In genomic region chr7:105228555-105228954, GRCh38 we compare ENCODE assay signal across 1 cellular context.
TF ChIP-seq lines count a peak whose summit lies in the region.

No MANE protein-coding gene starts in this region.

TF ChIP-seq in H1, 55 proteins besides CTCF, POLR2A, EP300 and RAD21:
- TF ChIP-seq ASH2L (IDR thresholded peaks at IDR 0.05; ENCODE audit: low read length) (peak; percentile 64), ATF2 (IDR thresholded peaks at IDR 0.05; ENCODE audit: low read length) (no peak), TBP (IDR thresholded peaks at IDR 0.05; ENCODE audit: low read depth, low read length) (peak; percentile 71; the same call in 1 of the 2 replicates), HDAC2 (IDR thresholded peaks at IDR 0.05; ENCODE audit: borderline replicate concordance in 1 of 2, low read depth in 2 of 2, low read length in 2 of 2) (0 out of 4 replicates have a peak, but pooled peaks of 1 of the 2 experiments have one; percentile 26), MAX (IDR thresholded peaks at IDR 0.05) (peak; percentile 53; the same call in 1 of the 2 replicates)
